Comparison of ENCODE assay signal across 23 cellular contexts in the genomic region with DNA sequence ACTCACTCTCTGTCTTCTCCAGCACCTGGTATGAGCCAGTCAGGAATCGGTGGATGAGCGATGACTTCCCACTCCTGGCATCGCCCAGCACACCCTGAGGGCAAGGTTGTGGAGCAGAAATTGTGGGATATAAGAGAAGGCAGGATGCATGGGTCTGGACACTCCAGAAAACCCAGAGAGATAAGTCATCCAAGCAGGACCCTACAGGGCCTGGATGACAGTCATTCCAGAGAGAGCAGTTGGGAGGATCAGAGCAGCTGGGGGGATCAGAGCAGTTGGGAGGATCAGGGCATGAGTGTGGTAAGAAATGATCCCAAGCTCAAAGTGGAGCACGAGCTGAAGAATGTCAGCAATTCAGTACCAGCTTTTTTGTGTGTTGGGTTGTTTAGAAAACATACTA. TPM values are rescaled to one million over a fixed set of nuclear protein-coding genes. Genes with fewer than 3 reads are reported as not detected.
DNase-seq lines count a peak whose midpoint lies in the region; ATAC-seq and TF ChIP-seq lines count a peak whose summit lies in the region.
"Had no signal": no experiment of that assay in that cellular context is flagged by ENCODE, and none has a peak within 500 bp of the region (broad histone marks: within the 10 kb centered on the region; RNA-seq: fewer than 3 reads in every experiment).

No MANE protein-coding gene starts in this region.

- H3K4me1 ChIP-seq in neutrophil (ENCODE audit: control insufficient read depth in 1 of 2, insufficient read depth in 1 of 2, low read depth in 1 of 2, low read length in 1 of 2) (peaks cover 7 to 8% of the 10 kb centered on the region in 2 experiments), PC-3 (ENCODE audit: insufficient read depth, low read length) (peaks cover 17% of the 10 kb centered on the region), lower lobe of right lung (peaks cover 36% of the 10 kb centered on the region)

- H3K9ac ChIP-seq in PC-3 (ENCODE audit: low read length), result no peak overlapping the region
- H3K9ac ChIP-seq: BLaER1, parathyroid adenoma had no signal

- no peaks in the 10 kb centered on the region for H3K9me3 ChIP-seq in neutrophil
- H3K9me3 ChIP-seq in PC-3 (ENCODE audit: low read length), result no peaks in the 10 kb centered on the region
- H3K9me3 ChIP-seq in lower lobe of right lung, result no peaks in the 10 kb centered on the region
- H3K9me3 ChIP-seq: BLaER1, gastrocnemius medialis, MG63, mucosa of descending colon, stomach had no signal

- H3K4me3 Mint-ChIP-seq in activated CD8-positive, alpha-beta T cell treated with anti-CD3 and anti-CD28 coated beads for 36 hours, result no peak overlapping the region
- H3K4me3 Mint-ChIP-seq in activated CD8-positive, alpha-beta T cell treated with anti-CD3 and anti-CD28 coated beads, Interleukin-2, amount 10 ng/mL, durations not matched to agents 7 days and 5 days, result no peak overlapping the region
- H3K4me3 Mint-ChIP-seq in HFFc6 (no peak overlapping the region), endothelial cell (ENCODE audit: unreplicated experiment) (peak overlapping the region; percentile 82)

- H3K4me1 Mint-ChIP-seq in activated CD8-positive, alpha-beta T cell treated with anti-CD3 and anti-CD28 coated beads for 36 hours (ENCODE audit: low read depth), result peaks cover 15% of the 10 kb centered on the region
- peaks cover 16% of the 10 kb centered on the region for H3K4me1 Mint-ChIP-seq in activated CD8-positive, alpha-beta T cell treated with anti-CD3 and anti-CD28 coated beads, Interleukin-2, amount 10 ng/mL, durations not matched to agents 7 days and 5 days (ENCODE audit: low read depth)
- H3K4me1 Mint-ChIP-seq in HFFc6 (ENCODE audit: low read depth), result peaks cover 34% of the 10 kb centered on the region
- peaks cover 27% of the 10 kb centered on the region for H3K4me1 Mint-ChIP-seq in endothelial cell (ENCODE audit: unreplicated experiment)

- H3K9me3 Mint-ChIP-seq in activated CD8-positive, alpha-beta T cell treated with anti-CD3 and anti-CD28 coated beads for 36 hours, result no peaks in the 10 kb centered on the region
- H3K9me3 Mint-ChIP-seq in activated CD8-positive, alpha-beta T cell treated with anti-CD3 and anti-CD28 coated beads, Interleukin-2, amount 10 ng/mL, durations not matched to agents 7 days and 5 days (ENCODE audit: insufficient read depth), result no peaks in the 10 kb centered on the region
- H3K9me3 Mint-ChIP-seq in HFFc6, result no peaks in the 10 kb centered on the region
- no peaks in the 10 kb centered on the region for H3K9me3 Mint-ChIP-seq in endothelial cell (ENCODE audit: unreplicated experiment)

- no peaks in the 10 kb centered on the region for H3K27me3 Mint-ChIP-seq in activated CD8-positive, alpha-beta T cell treated with anti-CD3 and anti-CD28 coated beads for 36 hours
- no peaks in the 10 kb centered on the region for H3K27me3 Mint-ChIP-seq in activated CD8-positive, alpha-beta T cell treated with anti-CD3 and anti-CD28 coated beads, Interleukin-2, amount 10 ng/mL, durations not matched to agents 7 days and 5 days (ENCODE audit: low read depth)
- H3K27me3 Mint-ChIP-seq in HFFc6 (ENCODE audit: insufficient read depth) (peaks cover 19% of the 10 kb centered on the region), endothelial cell (ENCODE audit: unreplicated experiment) (peaks cover 37% of the 10 kb centered on the region)

- POLR2A ChIA-PET in activated CD8-positive, alpha-beta T cell treated with anti-CD3 and anti-CD28 coated beads for 36 hours (lab: Charles Lee), result interaction anchor here (1.2 to 1.8 kb wide), 2 partner anchors 10 to 16 kb away, joined by 4 to 9 read pairs; partner anchors contain the start of gene TSPAN31
- POLR2A ChIA-PET in activated CD8-positive, alpha-beta T cell treated with anti-CD3 and anti-CD28 coated beads, Interleukin-2, amount 10 ng/mL, durations not matched to agents 7 days and 5 days (lab: Charles Lee), result interaction anchor here (1.2 kb wide), 1 partner anchor 15 kb away, joined by 4 read pairs; no protein-coding TSS in a partner anchor
- POLR2A ChIA-PET in PC-3 (lab: Charles Lee; ENCODE audit: unreplicated experiment), result interaction anchor here (0.6 kb wide), 1 partner anchor 10 kb away, joined by 3 read pairs; no protein-coding TSS in a partner anchor

- no peak for ATAC-seq in activated CD8-positive, alpha-beta T cell treated with anti-CD3 and anti-CD28 coated beads for 36 hours
- ATAC-seq in activated CD8-positive, alpha-beta T cell treated with anti-CD3 and anti-CD28 coated beads, Interleukin-2, amount 10 ng/mL, durations not matched to agents 7 days and 5 days, result no peak
- no peak for ATAC-seq in PC-3
- no peak for ATAC-seq in lower lobe of right lung
- ATAC-seq: gastrocnemius medialis, mucosa of descending colon had no signal

- no peaks in the 10 kb centered on the region for H4K20me1 ChIP-seq in PC-3 (ENCODE audit: low read length)

- peak overlapping the region; percentile 23 for H3K27ac Mint-ChIP-seq in activated CD8-positive, alpha-beta T cell treated with anti-CD3 and anti-CD28 coated beads for 36 hours
- H3K27ac Mint-ChIP-seq in activated CD8-positive, alpha-beta T cell treated with anti-CD3 and anti-CD28 coated beads, Interleukin-2, amount 10 ng/mL, durations not matched to agents 7 days and 5 days, result no peak overlapping the region
- H3K27ac Mint-ChIP-seq in HFFc6 (peak overlapping the region; percentile 30), endothelial cell (ENCODE audit: unreplicated experiment) (peak overlapping the region; percentile 58)

- peaks cover 28% of the 10 kb centered on the region for H3K36me3 Mint-ChIP-seq in activated CD8-positive, alpha-beta T cell treated with anti-CD3 and anti-CD28 coated beads for 36 hours (ENCODE audit: low read depth)
- peaks cover 65% of the 10 kb centered on the region for H3K36me3 Mint-ChIP-seq in activated CD8-positive, alpha-beta T cell treated with anti-CD3 and anti-CD28 coated beads, Interleukin-2, amount 10 ng/mL, durations not matched to agents 7 days and 5 days (ENCODE audit: low read depth)
- no peaks in the 10 kb centered on the region for H3K36me3 Mint-ChIP-seq in HFFc6 (ENCODE audit: low read depth)
- peaks cover 32% of the 10 kb centered on the region for H3K36me3 Mint-ChIP-seq in endothelial cell (ENCODE audit: low read depth, unreplicated experiment)

- no peaks in the 10 kb centered on the region for H3K9me2 ChIP-seq in PC-3 (replicated peaks; ENCODE audit: low read length)

- no TSS peak for BruUV-seq in PC-3 (replicated peaks; lab: Mats Ljungman, UMichigan)

- no peaks in the 10 kb centered on the region for H3K27me3 ChIP-seq in neutrophil
- peaks cover 46% of the 10 kb centered on the region for H3K27me3 ChIP-seq in PC-3 (ENCODE audit: low read length)
- H3K27me3 ChIP-seq in lower lobe of right lung (ENCODE audit: low read depth), result peaks cover 64% of the 10 kb centered on the region
- H3K27me3 ChIP-seq: BLaER1 had no signal

- no peak for DNase-seq in activated CD8-positive, alpha-beta T cell treated with anti-CD3 and anti-CD28 coated beads for 36 hours
- DNase-seq in activated CD8-positive, alpha-beta T cell treated with anti-CD3 and anti-CD28 coated beads, Interleukin-2, amount 10 ng/mL, durations not matched to agents 7 days and 5 days, result no peak
- peak; percentile 30 for DNase-seq in HFFc6
- no peak for DNase-seq in endothelial cell (ENCODE audit: low spot score)
- no peak for DNase-seq in PC-3
- DNase-seq in NCI-H2227 treated with DMSO at 0.1 percent for 48 hours (lab: John Stamatoyannopoulos, UW), result no peak
- DNase-seq in lower lobe of right lung, result no peak
- DNase-seq: activated CD8-positive, alpha-beta memory T cell treated with anti-CD3 and anti-CD28 coated beads for 24 hours; DMS 273 treated with DMSO at 0.1 percent for 48 hours; dorsolateral prefrontal cortex; gastrocnemius medialis; H7; MG63; mucosa of descending colon; NCI-H1436 treated with DMSO at 0.1 percent for 48 hours; SHP77 treated with DMSO at 0.1 percent for 48 hours; stomach had no signal

- no peaks in the 10 kb centered on the region for H3K79me2 ChIP-seq in PC-3 (ENCODE audit: low read length)
- H3K79me2 ChIP-seq: parathyroid adenoma had no signal

- peak overlapping the region; percentile 39 for H3K27ac ChIP-seq in neutrophil
- H3K27ac ChIP-seq in PC-3 (ENCODE audit: low read length), result no peak overlapping the region
- no peak overlapping the region for H3K27ac ChIP-seq in lower lobe of right lung
- H3K27ac ChIP-seq: BLaER1, cardiac muscle cell, gastrocnemius medialis, parathyroid adenoma, skin epidermis, stomach, VCaP had no signal

- H3F3A ChIP-seq in PC-3 (ENCODE audit: low read length, unreplicated experiment), result no peaks in the 10 kb centered on the region

- TF ChIP-seq CTCF in activated CD8-positive, alpha-beta T cell treated with anti-CD3 and anti-CD28 coated beads for 36 hours (IDR thresholded peaks at IDR 0.05), result no peak
- TF ChIP-seq CTCF in HFFc6 (IDR thresholded peaks at IDR 0.05) (no peak), endothelial cell (IDR thresholded peaks at IDR 0.05; ENCODE audit: unreplicated experiment) (no peak), neutrophil (IDR thresholded peaks at IDR 0.05) (no peak), PC-3 (conservative IDR thresholded peaks at IDR 0.05; ENCODE audit: low read depth, low read length) (no peak), lower lobe of right lung (IDR thresholded peaks at IDR 0.05) (no peak)

- H3K4me3 ChIP-seq in neutrophil (ENCODE audit: low read depth in 1 of 2, low read length in 1 of 2) (no peak overlapping the region), PC-3 (ENCODE audit: low read length) (no peak overlapping the region), lower lobe of right lung (no peak overlapping the region)
- H3K4me3 ChIP-seq: BLaER1, cardiac muscle cell, gastrocnemius medialis, MG63, mucosa of descending colon, skin epidermis, stomach had no signal

- intact Hi-C loops in activated CD8-positive, alpha-beta T cell treated with anti-CD3 and anti-CD28 coated beads for 36 hours (cut with micrococcal nuclease), result no loop called here
- intact Hi-C loops in PC-3 (cut with micrococcal nuclease) (no loop called here), lower lobe of right lung (cut with DNase I) (no loop called here)

- no peak overlapping the region for H3K4me2 ChIP-seq in PC-3 (ENCODE audit: low read length)
- H3K4me2 ChIP-seq: BLaER1 had no signal

- CTCF ChIA-PET in activated CD8-positive, alpha-beta T cell treated with anti-CD3 and anti-CD28 coated beads for 36 hours (lab: Charles Lee), result interaction anchor here (1.0 to 1.5 kb wide), 3 partner anchors 22 to 151 kb away, joined by 3 to 5 read pairs (median 4); no protein-coding TSS in a partner anchor
- CTCF ChIA-PET in activated CD8-positive, alpha-beta T cell treated with anti-CD3 and anti-CD28 coated beads, Interleukin-2, amount 10 ng/mL, durations not matched to agents 7 days and 5 days (lab: Charles Lee), result no interaction called here
- CTCF ChIA-PET in PC-3 (lab: Charles Lee), result interaction anchor here (0.7 kb wide), 1 partner anchor 123 kb away, joined by 3 read pairs; the partner anchor contains the start of gene ARHGEF25

- H3K36me3 ChIP-seq in neutrophil, result peaks cover 96% of the 10 kb centered on the region
- no peaks in the 10 kb centered on the region for H3K36me3 ChIP-seq in PC-3 (ENCODE audit: low read depth, low read length)
- peaks cover 9% of the 10 kb centered on the region for H3K36me3 ChIP-seq in lower lobe of right lung
- H3K36me3 ChIP-seq: cardiac muscle cell, gastrocnemius medialis, MG63 had no signal

- no peak overlapping the region for H2AFZ ChIP-seq in PC-3 (ENCODE audit: low read length)
- H2AFZ ChIP-seq: parathyroid adenoma had no signal

RNA-seq across cellular contexts. Expression of gene AGAP2, which starts 4.0 kb away (rescaled TPM):
- total RNA-seq in activated CD8-positive, alpha-beta T cell treated with anti-CD3 and anti-CD28 coated beads for 36 hours, result 10 to 100 TPM; 22.4 TPM
- total RNA-seq in activated CD8-positive, alpha-beta T cell treated with anti-CD3 and anti-CD28 coated beads, Interleukin-2, amount 10 ng/mL, durations not matched to agents 7 days and 5 days, result 10 to 100 TPM; 68.6 to 72.5 TPM
- total RNA-seq in HFFc6 (2021; fragmentation: NEBNext Ultra II Directional; extraction: Animal tissue kit (Norgen Biotek cat#: 25700)), result under 1 TPM; 0.14 to 0.18 (median 0.14) TPM
- total RNA-seq in endothelial cell (ENCODE audit: unreplicated experiment), result 27.0 TPM
- 0.23 and 0.40 TPM in 2 replicates for total RNA-seq in PC-3 (2014; rRNA removed)
- total RNA-seq in lower lobe of right lung, result 5.7 TPM

RNA-seq across cellular contexts. Expression of gene TSPAN31, which starts 10.3 kb away (rescaled TPM):
- total RNA-seq in activated CD8-positive, alpha-beta T cell treated with anti-CD3 and anti-CD28 coated beads for 36 hours, result 1 to 10 TPM; 6.9 to 7.5 TPM
- total RNA-seq in activated CD8-positive, alpha-beta T cell treated with anti-CD3 and anti-CD28 coated beads, Interleukin-2, amount 10 ng/mL, durations not matched to agents 7 days and 5 days, result 10 to 100 TPM; 12.9 to 13.3 TPM
- 10 to 100 TPM; 20.3 to 32.3 (median 24.3) TPM for total RNA-seq in HFFc6 (2021; fragmentation: NEBNext Ultra II Directional; extraction: Animal tissue kit (Norgen Biotek cat#: 25700))
- total RNA-seq in endothelial cell (ENCODE audit: unreplicated experiment) (21.8 TPM), PC-3 (2014; rRNA removed) (18.9 and 20.3 TPM in 2 replicates), lower lobe of right lung (41.1 TPM)

RNA-seq across cellular contexts. Expression of gene CDK4, which starts 17.5 kb away (rescaled TPM):
- 100 to 1,000 TPM; 218 to 221 TPM for total RNA-seq in activated CD8-positive, alpha-beta T cell treated with anti-CD3 and anti-CD28 coated beads for 36 hours
- 100 to 1,000 TPM; 132 to 146 TPM for total RNA-seq in activated CD8-positive, alpha-beta T cell treated with anti-CD3 and anti-CD28 coated beads, Interleukin-2, amount 10 ng/mL, durations not matched to agents 7 days and 5 days
- 100 to 1,000 TPM; 112 to 140 (median 116) TPM for total RNA-seq in HFFc6 (2021; fragmentation: NEBNext Ultra II Directional; extraction: Animal tissue kit (Norgen Biotek cat#: 25700))
- total RNA-seq in endothelial cell (ENCODE audit: unreplicated experiment) (120 TPM), PC-3 (2014; rRNA removed) (212 and 229 TPM in 2 replicates), lower lobe of right lung (68.4 TPM)

RNA-seq across cellular contexts. Expression of gene MARCHF9, which starts 20.3 kb away (rescaled TPM):
- 10 to 100 TPM; 23.4 to 24.3 TPM for total RNA-seq in activated CD8-positive, alpha-beta T cell treated with anti-CD3 and anti-CD28 coated beads for 36 hours
- 10 to 100 TPM; 23.6 to 24.4 TPM for total RNA-seq in activated CD8-positive, alpha-beta T cell treated with anti-CD3 and anti-CD28 coated beads, Interleukin-2, amount 10 ng/mL, durations not matched to agents 7 days and 5 days
- total RNA-seq in HFFc6 (2021; fragmentation: NEBNext Ultra II Directional; extraction: Animal tissue kit (Norgen Biotek cat#: 25700)), result 1 to 10 TPM in 4 of 6 experiments, under 1 TPM in 2; 0.94 to 3.2 (median 1.2) TPM
- total RNA-seq in endothelial cell (ENCODE audit: unreplicated experiment) (2.3 TPM), PC-3 (2014; rRNA removed) (9.3 and 13.4 TPM in 2 replicates), lower lobe of right lung (20.0 TPM)

RNA-seq across cellular contexts. Expression of gene CYP27B1, which starts 32.3 kb away (rescaled TPM):
- 1 to 10 TPM; 7.6 to 7.9 TPM for total RNA-seq in activated CD8-positive, alpha-beta T cell treated with anti-CD3 and anti-CD28 coated beads for 36 hours
- total RNA-seq in activated CD8-positive, alpha-beta T cell treated with anti-CD3 and anti-CD28 coated beads, Interleukin-2, amount 10 ng/mL, durations not matched to agents 7 days and 5 days, result 1 to 10 TPM; 2.3 to 2.6 TPM
- 1 to 10 TPM in 3 of 6 experiments, under 1 TPM in 3; 0.57 to 1.8 (median 0.96) TPM for total RNA-seq in HFFc6 (2021; fragmentation: NEBNext Ultra II Directional; extraction: Animal tissue kit (Norgen Biotek cat#: 25700))
- 1.4 TPM for total RNA-seq in endothelial cell (ENCODE audit: unreplicated experiment)
- total RNA-seq in PC-3 (2014; rRNA removed), result 8.1 and 8.6 TPM in 2 replicates
- total RNA-seq in lower lobe of right lung, result 1.1 TPM
- total RNA-seq: gastrocnemius medialis had no signal
